Comparison of ENCODE assay signal across 9 cellular contexts in genomic region chr18:45850021-45850420, GRCh38. TPM values are rescaled to one million over a fixed set of nuclear protein-coding genes. Genes with fewer than 3 reads are reported as not detected.
DNase-seq lines count a peak whose midpoint lies in the region; ATAC-seq and TF ChIP-seq lines count a peak whose summit lies in the region.
"Had no signal": no experiment of that assay in that cellular context is flagged by ENCODE, and none has a peak within 500 bp of the region (broad histone marks: within the 10 kb centered on the region; RNA-seq: fewer than 3 reads in every experiment).

No MANE protein-coding gene starts in this region.

- no peaks in the 10 kb centered on the region for H3K27me3 Mint-ChIP-seq in central memory CD8-positive, alpha-beta T cell
- H3K27me3 Mint-ChIP-seq in progenitor cell of endocrine pancreas, result no peaks in the 10 kb centered on the region
- H3K27me3 Mint-ChIP-seq: dendritic cell treated with granulocyte-macrophage colony-stimulating factor and Interleukin-4, amounts not matched to agents 40 ng/mL and 50 ng/mL, for 4 days had no signal

- H3K4me1 ChIP-seq in transverse colon (no peaks in the 10 kb centered on the region), suprapubic skin (no peaks in the 10 kb centered on the region)

- peak overlapping the region; percentile 16 for H3K27ac Mint-ChIP-seq in central memory CD8-positive, alpha-beta T cell (ENCODE audit: low read depth)
- H3K27ac Mint-ChIP-seq in progenitor cell of endocrine pancreas, result no peak overlapping the region
- H3K27ac Mint-ChIP-seq: dendritic cell treated with granulocyte-macrophage colony-stimulating factor and Interleukin-4, amounts not matched to agents 40 ng/mL and 50 ng/mL, for 4 days had no signal

- DNase-seq in central memory CD8-positive, alpha-beta T cell (ENCODE audit: low spot score in 2 of 2), result no peak
- no peak for DNase-seq in progenitor cell of endocrine pancreas (ENCODE audit: low spot score, unreplicated experiment)
- no peak for DNase-seq in transverse colon
- no peak for DNase-seq in activated naive CD4-positive, alpha-beta T cell (lab: John Stamatoyannopoulos, UW)
- no peak for DNase-seq in suprapubic skin (ENCODE audit: low spot score in 2 of 2)
- DNase-seq: NCI-H1048 had no signal

- TF ChIP-seq POLR2A in transverse colon (IDR thresholded peaks at IDR 0.05) (no peak), suprapubic skin (IDR thresholded peaks at IDR 0.05) (no peak)

- peaks cover 13% of the 10 kb centered on the region for H3K36me3 Mint-ChIP-seq in central memory CD8-positive, alpha-beta T cell (ENCODE audit: insufficient read depth)
- peaks cover 11% of the 10 kb centered on the region for H3K36me3 Mint-ChIP-seq in progenitor cell of endocrine pancreas (ENCODE audit: insufficient read depth)

- TF ChIP-seq CTCF in progenitor cell of endocrine pancreas (IDR thresholded peaks at IDR 0.05; ENCODE audit: unreplicated experiment), result peak; percentile 59
- TF ChIP-seq CTCF in transverse colon (IDR thresholded peaks at IDR 0.05), result no peak
- peak in 1 of 2 donors; percentile 11 for TF ChIP-seq CTCF in suprapubic skin (IDR thresholded peaks at IDR 0.05)

- no peaks in the 10 kb centered on the region for H3K9me3 ChIP-seq in transverse colon
- H3K9me3 ChIP-seq in suprapubic skin, result no peaks in the 10 kb centered on the region

- ATAC-seq in GM18511 (IDR thresholded peaks at IDR 0.05; ENCODE audit: unreplicated experiment) (peak; percentile 77), HG03571 (IDR thresholded peaks at IDR 0.05; ENCODE audit: unreplicated experiment) (peak; percentile 42)
- ATAC-seq in central memory CD8-positive, alpha-beta T cell (replicated peaks; ENCODE audit: extremely low read depth, poor library complexity, severe bottlenecking), result no peak

- no peak overlapping the region for H3K27ac ChIP-seq in transverse colon
- H3K27ac ChIP-seq in suprapubic skin, result no peak overlapping the region

- H3K9me3 Mint-ChIP-seq in central memory CD8-positive, alpha-beta T cell, result no peaks in the 10 kb centered on the region
- H3K9me3 Mint-ChIP-seq in progenitor cell of endocrine pancreas (ENCODE audit: low read depth), result no peaks in the 10 kb centered on the region
- H3K9me3 Mint-ChIP-seq: dendritic cell treated with granulocyte-macrophage colony-stimulating factor and Interleukin-4, amounts not matched to agents 40 ng/mL and 50 ng/mL, for 4 days had no signal

- H3K27me3 ChIP-seq in transverse colon (no peaks in the 10 kb centered on the region), suprapubic skin (no peaks in the 10 kb centered on the region)

- no peak overlapping the region for H3K4me3 ChIP-seq in transverse colon
- no peak overlapping the region for H3K4me3 ChIP-seq in suprapubic skin

- no peaks in the 10 kb centered on the region for H3K4me1 Mint-ChIP-seq in central memory CD8-positive, alpha-beta T cell
- H3K4me1 Mint-ChIP-seq in progenitor cell of endocrine pancreas (ENCODE audit: low read depth), result no peaks in the 10 kb centered on the region

- intact Hi-C loops in transverse colon (cut with DNase I; ENCODE audit: low total_unique reads), result no loop called here

- in situ Hi-C loops in transverse colon (cut with MboI; ENCODE audit: low pct_ligation_motif_present in 1 of 4, low pct_unique_long_range_greater_than_20kb in 1 of 4, low sequenced_read_pairs in 3 of 4), result no loop called here

- no peak for TF ChIP-seq EP300 in transverse colon (IDR thresholded peaks at IDR 0.05; ENCODE audit: low read depth)
- TF ChIP-seq EP300 in suprapubic skin (IDR thresholded peaks at IDR 0.05), result no peak

- 83% methylated on average over 6 to 10 of the region's 10 CpGs for WGBS in transverse colon (ENCODE audit: low coverage in 1 of 2), 2 donors
- WGBS in suprapubic skin, result 81% methylated on average over 10 of the region's 10 CpGs

- H3K36me3 ChIP-seq in transverse colon (peaks cover 0 to 10% (median 4%) of the 10 kb centered on the region in 4 donors), suprapubic skin (peaks cover 44% of the 10 kb centered on the region)

- no peak overlapping the region for H3K4me3 Mint-ChIP-seq in central memory CD8-positive, alpha-beta T cell
- no peak overlapping the region for H3K4me3 Mint-ChIP-seq in progenitor cell of endocrine pancreas (ENCODE audit: low read depth)
- H3K4me3 Mint-ChIP-seq: dendritic cell treated with granulocyte-macrophage colony-stimulating factor and Interleukin-4, amounts not matched to agents 40 ng/mL and 50 ng/mL, for 4 days had no signal

RNA-seq across cellular contexts. Expression of gene SIGLEC15, which starts 24.5 kb away (rescaled TPM):
- total RNA-seq in progenitor cell of endocrine pancreas (not detected in 2 replicates), transverse colon (not detected), suprapubic skin (1 to 10 TPM in 1 of 4 donors, under 1 TPM in 2, not detected in 1; 0.57 to 3.4 (median 0.98) TPM)
